Comparison of ENCODE assay signal across 28 cellular contexts in genomic region chrX:110669572-110669971, GRCh38.
"Had no signal": no experiment of that assay in that cellular context is flagged by ENCODE, and none has a peak within 500 bp of the region (broad histone marks: within the 10 kb centered on the region; RNA-seq: fewer than 3 reads in every experiment).

No MANE protein-coding gene starts in this region.

- H3K27ac Mint-ChIP-seq: nephron progenitor cell; neural progenitor cell; stimulated activated effector memory CD8-positive, alpha-beta T cell treated with anti-CD3 and anti-CD28 coated beads, Interleukin-12 subunit alpha, Interleukin-12 subunit beta, amount 100 ng/mL, for 72 hours; stimulated activated naive CD8-positive, alpha-beta T cell treated with anti-CD3 and anti-CD28 coated beads, Interleukin-15, amount 100 ng/mL, for 72 hours had no signal

- H3K27ac ChIP-seq: heart right ventricle, lower lobe of right lung, neural progenitor cell, neutrophil, parathyroid adenoma, sigmoid colon, spleen, testis, thyroid gland, transverse colon, upper lobe of left lung, vagina had no signal

- H3K27me3 ChIP-seq: hepatocyte, neural progenitor cell, neutrophil, sigmoid colon, spleen, testis, thyroid gland, transverse colon, upper lobe of left lung, vagina had no signal

- H3K4me2 ChIP-seq: hepatocyte, neural progenitor cell had no signal

- H3K9me3 Mint-ChIP-seq: stimulated activated effector memory CD8-positive, alpha-beta T cell treated with anti-CD3 and anti-CD28 coated beads, Interleukin-12 subunit alpha, Interleukin-12 subunit beta, amount 100 ng/mL, for 72 hours; stimulated activated naive CD8-positive, alpha-beta T cell treated with anti-CD3 and anti-CD28 coated beads, Interleukin-15, amount 100 ng/mL, for 72 hours had no signal

- H3K27me3 Mint-ChIP-seq: stimulated activated naive CD8-positive, alpha-beta T cell treated with anti-CD3 and anti-CD28 coated beads, Interleukin-15, amount 100 ng/mL, for 72 hours had no signal

- H3K36me3 Mint-ChIP-seq: naive thymus-derived CD8-positive, alpha-beta T cell; stimulated activated effector memory CD8-positive, alpha-beta T cell treated with anti-CD3 and anti-CD28 coated beads, Interleukin-12 subunit alpha, Interleukin-12 subunit beta, amount 100 ng/mL, for 72 hours had no signal

- H3K9ac ChIP-seq: neural progenitor cell, parathyroid adenoma had no signal

- FAIRE-seq: small intestine had no signal

- H3K79me2 ChIP-seq: hepatocyte, parathyroid adenoma had no signal

- ATAC-seq: heart right ventricle; left ventricle myocardium superior; lower lobe of right lung; naive thymus-derived CD8-positive, alpha-beta T cell; right cardiac atrium; stimulated activated effector memory CD8-positive, alpha-beta T cell treated with anti-CD3 and anti-CD28 coated beads, Interleukin-12 subunit alpha, Interleukin-12 subunit beta, amount 100 ng/mL, for 72 hours; stimulated activated naive CD8-positive, alpha-beta T cell treated with anti-CD3 and anti-CD28 coated beads, Interleukin-15, amount 100 ng/mL, for 72 hours had no signal

- H3K4me3 ChIP-seq: heart right ventricle, hepatocyte, lower lobe of right lung, neural progenitor cell, sigmoid colon, spleen, testis, thyroid gland, transverse colon, upper lobe of left lung, vagina had no signal

- H2AFZ ChIP-seq: hepatocyte, neural progenitor cell, parathyroid adenoma had no signal

- H3K4me1 ChIP-seq: heart right ventricle, lower lobe of right lung, parathyroid adenoma, sigmoid colon, spleen, testis, thyroid gland, transverse colon, upper lobe of left lung, vagina had no signal

- H3K36me3 ChIP-seq: heart right ventricle, lower lobe of right lung, neural progenitor cell, neutrophil, sigmoid colon, spleen, thyroid gland, transverse colon, upper lobe of left lung, vagina had no signal

- DNase-seq: heart right ventricle; islet precursor cell; left ventricle myocardium superior; lower lobe of right lung; mammary epithelial cell; mesenchymal stem cell; naive thymus-derived CD8-positive, alpha-beta T cell; nephron progenitor cell; occipital lobe; retina; right cardiac atrium; sigmoid colon; small intestine; spleen; stimulated activated CD4-positive, alpha-beta T cell treated with anti-CD3 and anti-CD28 coated beads, Interleukin-4, amount 100 ng/mL, for 24 hours; stimulated activated naive CD4-positive, alpha-beta T cell treated with Interleukin-2 at 50 U/mL for 16 hours; stimulated activated naive CD8-positive, alpha-beta T cell treated with anti-CD3 and anti-CD28 coated beads, Interleukin-15, amount 100 ng/mL, for 72 hours; substantia nigra; testis; thyroid gland; transverse colon; upper lobe of left lung had no signal

- H3K4me3 Mint-ChIP-seq: naive thymus-derived CD8-positive, alpha-beta T cell; nephron progenitor cell; neural progenitor cell; stimulated activated effector memory CD8-positive, alpha-beta T cell treated with anti-CD3 and anti-CD28 coated beads, Interleukin-12 subunit alpha, Interleukin-12 subunit beta, amount 100 ng/mL, for 72 hours; stimulated activated naive CD8-positive, alpha-beta T cell treated with anti-CD3 and anti-CD28 coated beads, Interleukin-15, amount 100 ng/mL, for 72 hours had no signal

- H3K4me1 Mint-ChIP-seq: stimulated activated effector memory CD8-positive, alpha-beta T cell treated with anti-CD3 and anti-CD28 coated beads, Interleukin-12 subunit alpha, Interleukin-12 subunit beta, amount 100 ng/mL, for 72 hours; stimulated activated naive CD8-positive, alpha-beta T cell treated with anti-CD3 and anti-CD28 coated beads, Interleukin-15, amount 100 ng/mL, for 72 hours had no signal

- H3K9me3 ChIP-seq: heart right ventricle, lower lobe of right lung, neutrophil, sigmoid colon, spleen, testis, thyroid gland, transverse colon, upper lobe of left lung, vagina had no signal
